In the genomic region with DNA sequence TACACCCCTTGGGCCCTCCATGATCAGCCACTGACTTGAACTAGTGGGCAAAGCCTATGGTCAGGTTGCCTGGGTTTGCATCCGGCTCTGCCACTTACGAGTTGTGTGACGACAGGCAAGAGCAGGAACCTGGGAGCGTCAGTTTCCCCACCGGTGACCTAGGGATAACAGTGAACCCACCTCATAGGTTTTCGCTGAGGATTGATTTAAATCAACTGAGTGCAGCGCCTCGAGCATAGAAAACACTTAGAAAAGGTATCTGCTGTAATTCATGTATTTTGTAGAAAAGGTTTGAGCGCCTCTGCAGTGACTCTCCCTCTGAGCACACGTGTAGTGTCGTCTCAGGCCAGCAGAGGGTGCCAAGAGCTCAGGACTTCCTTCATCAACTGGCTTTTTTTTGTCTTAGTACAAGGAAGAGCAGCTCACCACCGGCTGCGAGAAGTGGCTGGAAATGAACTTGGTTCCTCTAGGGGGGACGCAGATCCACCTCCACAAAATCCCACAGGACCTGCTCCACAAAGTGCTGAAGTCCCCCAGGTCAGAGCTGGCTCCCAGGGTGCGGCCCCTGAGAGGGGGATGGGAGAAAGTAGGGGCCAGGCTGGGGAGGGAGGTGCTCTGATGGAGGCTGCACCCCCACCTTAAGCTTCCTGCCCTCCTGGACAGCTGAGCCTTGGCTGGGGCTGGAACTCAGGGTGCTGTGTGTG, we compare ENCODE assay signal across 1 cellular context.
TF ChIP-seq lines count a peak whose summit lies in the region.

No MANE protein-coding gene starts in this region.

TF ChIP-seq in HepG2, 621 proteins besides CTCF, POLR2A, EP300 and RAD21 (continued from another document and continues in another):
- no peak for TF ChIP-seq GLMP (CRISPR knock-in tag; IDR thresholded peaks at IDR 0.05; ENCODE audit: borderline replicate concordance)
- TF ChIP-seq SMARCC2 (IDR thresholded peaks at IDR 0.05), result no peak
- no peak for TF ChIP-seq CENPT (CRISPR knock-in tag; IDR thresholded peaks at IDR 0.05; ENCODE audit: low read depth)
- no peak for TF ChIP-seq ZNF816 (CRISPR knock-in tag; IDR thresholded peaks at IDR 0.05; ENCODE audit: borderline replicate concordance)
- peak; percentile 30; the same call in 1 of the 2 replicates for TF ChIP-seq ATF2 (CRISPR knock-in tag; IDR thresholded peaks at IDR 0.05)
- TF ChIP-seq ZBTB49 (CRISPR knock-in tag; IDR thresholded peaks at IDR 0.05; ENCODE audit: borderline replicate concordance), result no peak
- TF ChIP-seq, protein P1, sequence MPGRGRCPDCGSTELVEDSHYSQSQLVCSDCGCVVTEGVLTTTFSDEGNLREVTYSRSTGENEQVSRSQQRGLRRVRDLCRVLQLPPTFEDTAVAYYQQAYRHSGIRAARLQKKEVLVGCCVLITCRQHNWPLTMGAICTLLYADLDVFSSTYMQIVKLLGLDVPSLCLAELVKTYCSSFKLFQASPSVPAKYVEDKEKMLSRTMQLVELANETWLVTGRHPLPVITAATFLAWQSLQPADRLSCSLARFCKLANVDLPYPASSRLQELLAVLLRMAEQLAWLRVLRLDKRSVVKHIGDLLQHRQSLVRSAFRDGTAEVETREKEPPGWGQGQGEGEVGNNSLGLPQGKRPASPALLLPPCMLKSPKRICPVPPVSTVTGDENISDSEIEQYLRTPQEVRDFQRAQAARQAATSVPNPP (CRISPR knock-in tag; IDR thresholded peaks at IDR 0.05), result no peak
- TF ChIP-seq NFYB (CRISPR knock-in tag; IDR thresholded peaks at IDR 0.05), result no peak
- TF ChIP-seq PRDM15 (CRISPR knock-in tag; IDR thresholded peaks at IDR 0.05), result no peak
- no peak for TF ChIP-seq SOX6 (IDR thresholded peaks at IDR 0.05)
- TF ChIP-seq SOX6 (CRISPR knock-in tag; IDR thresholded peaks at IDR 0.05), result peak; percentile 26; the same call in 1 of the 2 replicates
- TF ChIP-seq ZNF235 (CRISPR knock-in tag; IDR thresholded peaks at IDR 0.05; ENCODE audit: borderline replicate concordance), result no peak
- TF ChIP-seq IRF2 (CRISPR knock-in tag; IDR thresholded peaks at IDR 0.05), result peak; percentile 77
- TF ChIP-seq HOXA5 (CRISPR knock-in tag; IDR thresholded peaks at IDR 0.05), result peak; percentile 42; the same call in 1 of the 2 replicates
- TF ChIP-seq DR1 (CRISPR knock-in tag; IDR thresholded peaks at IDR 0.05), result no peak
- TF ChIP-seq GLI4 (CRISPR knock-in tag; IDR thresholded peaks at IDR 0.05; ENCODE audit: borderline replicate concordance), result no peak
- peak; percentile 44; the same call in 1 of the 2 replicates for TF ChIP-seq SATB2 (CRISPR knock-in tag; IDR thresholded peaks at IDR 0.05)
- TF ChIP-seq POLR2G (IDR thresholded peaks at IDR 0.05; ENCODE audit: low read depth, low read length), result no peak
- TF ChIP-seq FOXA3 (CRISPR knock-in tag; IDR thresholded peaks at IDR 0.05), result 0 out of 2 replicates have a peak, but pooled peaks have one; percentile 9
- 0 out of 2 replicates have a peak, but pooled peaks have one; percentile 30 for TF ChIP-seq MYC (CRISPR knock-in tag; IDR thresholded peaks at IDR 0.05; ENCODE audit: borderline replicate concordance)
- no peak for TF ChIP-seq ZSCAN9 (CRISPR knock-in tag; IDR thresholded peaks at IDR 0.05; ENCODE audit: borderline replicate concordance)
- TF ChIP-seq MYNN (CRISPR knock-in tag; IDR thresholded peaks at IDR 0.05; ENCODE audit: low read depth), result no peak
- no peak for TF ChIP-seq NRL (CRISPR knock-in tag; IDR thresholded peaks at IDR 0.05; ENCODE audit: borderline replicate concordance)
- TF ChIP-seq RFX3 (CRISPR knock-in tag; IDR thresholded peaks at IDR 0.05), result no peak
- no peak for TF ChIP-seq ZNF431 (CRISPR knock-in tag; IDR thresholded peaks at IDR 0.05; ENCODE audit: borderline replicate concordance, low read depth)
- peak; percentile 30; the same call in 1 of the 2 replicates for TF ChIP-seq SALL1 (CRISPR knock-in tag; IDR thresholded peaks at IDR 0.05)
- TF ChIP-seq, protein P2, sequence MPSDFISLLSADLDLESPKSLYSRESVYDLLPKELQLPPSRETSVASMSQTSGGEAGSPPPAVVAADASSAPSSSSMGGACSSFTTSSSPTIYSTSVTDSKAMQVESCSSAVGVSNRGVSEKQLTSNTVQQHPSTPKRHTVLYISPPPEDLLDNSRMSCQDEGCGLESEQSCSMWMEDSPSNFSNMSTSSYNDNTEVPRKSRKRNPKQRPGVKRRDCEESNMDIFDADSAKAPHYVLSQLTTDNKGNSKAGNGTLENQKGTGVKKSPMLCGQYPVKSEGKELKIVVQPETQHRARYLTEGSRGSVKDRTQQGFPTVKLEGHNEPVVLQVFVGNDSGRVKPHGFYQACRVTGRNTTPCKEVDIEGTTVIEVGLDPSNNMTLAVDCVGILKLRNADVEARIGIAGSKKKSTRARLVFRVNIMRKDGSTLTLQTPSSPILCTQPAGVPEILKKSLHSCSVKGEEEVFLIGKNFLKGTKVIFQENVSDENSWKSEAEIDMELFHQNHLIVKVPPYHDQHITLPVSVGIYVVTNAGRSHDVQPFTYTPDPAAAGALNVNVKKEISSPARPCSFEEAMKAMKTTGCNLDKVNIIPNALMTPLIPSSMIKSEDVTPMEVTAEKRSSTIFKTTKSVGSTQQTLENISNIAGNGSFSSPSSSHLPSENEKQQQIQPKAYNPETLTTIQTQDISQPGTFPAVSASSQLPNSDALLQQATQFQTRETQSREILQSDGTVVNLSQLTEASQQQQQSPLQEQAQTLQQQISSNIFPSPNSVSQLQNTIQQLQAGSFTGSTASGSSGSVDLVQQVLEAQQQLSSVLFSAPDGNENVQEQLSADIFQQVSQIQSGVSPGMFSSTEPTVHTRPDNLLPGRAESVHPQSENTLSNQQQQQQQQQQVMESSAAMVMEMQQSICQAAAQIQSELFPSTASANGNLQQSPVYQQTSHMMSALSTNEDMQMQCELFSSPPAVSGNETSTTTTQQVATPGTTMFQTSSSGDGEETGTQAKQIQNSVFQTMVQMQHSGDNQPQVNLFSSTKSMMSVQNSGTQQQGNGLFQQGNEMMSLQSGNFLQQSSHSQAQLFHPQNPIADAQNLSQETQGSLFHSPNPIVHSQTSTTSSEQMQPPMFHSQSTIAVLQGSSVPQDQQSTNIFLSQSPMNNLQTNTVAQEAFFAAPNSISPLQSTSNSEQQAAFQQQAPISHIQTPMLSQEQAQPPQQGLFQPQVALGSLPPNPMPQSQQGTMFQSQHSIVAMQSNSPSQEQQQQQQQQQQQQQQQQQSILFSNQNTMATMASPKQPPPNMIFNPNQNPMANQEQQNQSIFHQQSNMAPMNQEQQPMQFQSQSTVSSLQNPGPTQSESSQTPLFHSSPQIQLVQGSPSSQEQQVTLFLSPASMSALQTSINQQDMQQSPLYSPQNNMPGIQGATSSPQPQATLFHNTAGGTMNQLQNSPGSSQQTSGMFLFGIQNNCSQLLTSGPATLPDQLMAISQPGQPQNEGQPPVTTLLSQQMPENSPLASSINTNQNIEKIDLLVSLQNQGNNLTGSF (CRISPR knock-in tag; IDR thresholded peaks at IDR 0.05), result no peak
- TF ChIP-seq NFYC (CRISPR knock-in tag; IDR thresholded peaks at IDR 0.05), result no peak
- peak; percentile 46 for TF ChIP-seq TEAD3 (CRISPR knock-in tag; optimal IDR thresholded peaks at IDR 0.05; ENCODE audit: borderline replicate concordance)
- TF ChIP-seq ISL2 (CRISPR knock-in tag; IDR thresholded peaks at IDR 0.05), result peak; percentile 37; the same call in 1 of the 2 replicates
- TF ChIP-seq ZNF7 (CRISPR knock-in tag; IDR thresholded peaks at IDR 0.05), result no peak
- TF ChIP-seq ZNF598 (CRISPR knock-in tag; IDR thresholded peaks at IDR 0.05; ENCODE audit: borderline replicate concordance), result no peak
- TF ChIP-seq SP1 (IDR thresholded peaks at IDR 0.05), result no peak
- TF ChIP-seq SP1 (CRISPR knock-in tag; IDR thresholded peaks at IDR 0.05), result no peak
- 0 out of 2 replicates have a peak, but pooled peaks have one; percentile 13 for TF ChIP-seq HMG20B (CRISPR knock-in tag; conservative IDR thresholded peaks at IDR 0.05)
- no peak for TF ChIP-seq RNF2 (conservative IDR thresholded peaks at IDR 0.05; ENCODE audit: low read depth)
- TF ChIP-seq PBX3 (CRISPR knock-in tag; IDR thresholded peaks at IDR 0.05; ENCODE audit: borderline replicate concordance), result no peak
- TF ChIP-seq ZNF18 (CRISPR knock-in tag; IDR thresholded peaks at IDR 0.05; ENCODE audit: insufficient replicate concordance), result peak; percentile 36
- TF ChIP-seq, protein P3, sequence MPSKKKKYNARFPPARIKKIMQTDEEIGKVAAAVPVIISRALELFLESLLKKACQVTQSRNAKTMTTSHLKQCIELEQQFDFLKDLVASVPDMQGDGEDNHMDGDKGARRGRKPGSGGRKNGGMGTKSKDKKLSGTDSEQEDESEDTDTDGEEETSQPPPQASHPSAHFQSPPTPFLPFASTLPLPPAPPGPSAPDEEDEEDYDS (CRISPR knock-in tag; IDR thresholded peaks at IDR 0.05), result 0 out of 2 replicates have a peak, but pooled peaks have one; percentile 13
- no peak for TF ChIP-seq ZFP62 (CRISPR knock-in tag; IDR thresholded peaks at IDR 0.05)
- TF ChIP-seq GATAD2A (CRISPR knock-in tag; IDR thresholded peaks at IDR 0.05), result 0 out of 2 replicates have a peak, but pooled peaks have one; percentile 35
- TF ChIP-seq ZNF44 (CRISPR knock-in tag; IDR thresholded peaks at IDR 0.05), result no peak
- TF ChIP-seq CBX5 (CRISPR knock-in tag; IDR thresholded peaks at IDR 0.05; ENCODE audit: borderline replicate concordance), result no peak
